8 cellular contexts compared by ENCODE assay signal in the genomic region with DNA sequence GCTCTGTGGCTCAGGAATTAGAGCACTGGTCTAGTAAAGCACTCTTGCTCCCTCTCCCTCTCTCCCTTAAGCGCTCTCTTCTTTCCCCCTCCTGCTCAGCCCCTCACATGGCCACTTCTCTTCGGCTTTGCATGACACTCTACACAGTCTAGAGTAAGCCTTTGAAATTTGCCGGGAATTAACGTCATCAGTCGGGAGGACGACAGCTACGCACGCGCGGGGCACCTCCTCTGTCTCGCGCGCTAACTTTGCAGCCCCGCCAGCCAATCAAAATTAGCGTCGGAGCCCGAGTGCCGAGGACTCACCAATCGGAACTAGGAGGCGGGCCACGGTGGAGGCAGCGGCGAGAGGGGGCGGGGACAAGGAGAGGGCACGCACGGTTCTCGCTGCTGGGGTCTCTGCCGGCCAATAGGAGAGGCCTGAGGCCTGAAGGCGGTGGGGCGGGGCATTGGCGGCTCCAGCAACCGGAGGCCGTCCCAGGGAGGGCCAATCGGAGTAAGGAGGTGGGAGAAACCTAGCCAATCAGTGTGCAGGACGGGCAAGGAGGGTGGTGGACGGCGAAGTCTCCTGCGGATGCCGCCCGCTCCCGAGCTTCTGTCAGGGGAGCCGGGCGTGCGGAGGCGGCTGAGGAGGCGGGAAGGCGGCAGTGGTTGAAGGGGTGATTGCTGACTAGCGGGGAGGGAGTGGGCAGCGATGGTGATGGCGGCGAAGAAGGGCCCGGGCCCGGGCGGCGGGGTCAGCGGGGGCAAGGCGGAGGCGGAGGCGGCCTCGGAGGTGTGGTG.
DNase-seq lines count a peak whose midpoint lies in the region; ATAC-seq and TF ChIP-seq lines count a peak whose summit lies in the region.

A gene with protein sequence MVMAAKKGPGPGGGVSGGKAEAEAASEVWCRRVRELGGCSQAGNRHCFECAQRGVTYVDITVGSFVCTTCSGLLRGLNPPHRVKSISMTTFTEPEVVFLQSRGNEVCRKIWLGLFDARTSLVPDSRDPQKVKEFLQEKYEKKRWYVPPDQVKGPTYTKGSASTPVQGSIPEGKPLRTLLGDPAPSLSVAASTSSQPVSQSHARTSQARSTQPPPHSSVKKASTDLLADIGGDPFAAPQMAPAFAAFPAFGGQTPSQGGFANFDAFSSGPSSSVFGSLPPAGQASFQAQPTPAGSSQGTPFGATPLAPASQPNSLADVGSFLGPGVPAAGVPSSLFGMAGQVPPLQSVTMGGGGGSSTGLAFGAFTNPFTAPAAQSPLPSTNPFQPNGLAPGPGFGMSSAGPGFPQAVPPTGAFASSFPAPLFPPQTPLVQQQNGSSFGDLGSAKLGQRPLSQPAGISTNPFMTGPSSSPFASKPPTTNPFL (plus strand): TSS at position 550 of the 782 bp plus-strand sequence. CDS start 144 bp downstream, at position 694.

- H3K36me3 Mint-ChIP-seq in nephron progenitor cell (ENCODE audit: low read depth): peaks cover 5% of the 10 kb centered on the region

- in situ Hi-C loops in HAP-1 (cut with MboI; ENCODE audit: low sequenced_read_pairs): no loop called here

- no peaks in the 10 kb centered on the region for H4K20me1 ChIP-seq in MM.1S (ENCODE audit: insufficient read depth, low read length)

- H3F3A ChIP-seq in MM.1S (ENCODE audit: insufficient read depth, low read length): peaks cover 5% of the 10 kb centered on the region

- TF ChIP-seq CTCF in MM.1S (IDR thresholded peaks at IDR 0.05; ENCODE audit: low read length) (no peak), nephron progenitor cell (IDR thresholded peaks at IDR 0.05) (no peak)

- H3K9me3 ChIP-seq in ES-I3 (ENCODE audit: control insufficient read depth, insufficient read depth, low read length) (no peaks in the 10 kb centered on the region), HAP-1 (no peaks in the 10 kb centered on the region), MM.1S (replicated peaks; ENCODE audit: insufficient read depth, low read length) (no peaks in the 10 kb centered on the region)

- H3K27ac Mint-ChIP-seq in nephron progenitor cell: peak within 1 kb of the TSS; percentile 13
- peak within 1 kb of the TSS; percentile 97 to 98 for H3K27ac Mint-ChIP-seq in stimulated activated naive CD8-positive, alpha-beta T cell treated with anti-CD3 and anti-CD28 coated beads, Interleukin-15, amount 100 ng/mL, for 72 hours

- DNase-seq in HAP-1 (ENCODE audit: low spot score in 2 of 2): peak; percentile 99 to 100
- DNase-seq in MM.1S: peak; percentile 100
- DNase-seq in SIG-M5 (lab: John Stamatoyannopoulos, UW): peak; percentile 97
- DNase-seq in activated gamma-delta T cell (lab: John Stamatoyannopoulos, UW): peak; percentile 99
- peak; percentile 99 for DNase-seq in fibroblast of the conjunctiva (ENCODE audit: low read depth)
- DNase-seq in nephron progenitor cell: peak; percentile 100
- peak; percentile 100 for DNase-seq in stimulated activated naive CD8-positive, alpha-beta T cell treated with anti-CD3 and anti-CD28 coated beads, Interleukin-15, amount 100 ng/mL, for 72 hours

- H3K36me3 ChIP-seq in ES-I3 (ENCODE audit: insufficient read depth, low read length) (no peaks in the 10 kb centered on the region), HAP-1 (replicated peaks) (no peaks in the 10 kb centered on the region; the same call in 1 of the 2 replicates), MM.1S (replicated peaks; ENCODE audit: insufficient read depth, low read length) (no peaks in the 10 kb centered on the region)

- peak within 1 kb of the TSS; percentile 77 for H3K4me3 Mint-ChIP-seq in nephron progenitor cell
- H3K4me3 Mint-ChIP-seq in stimulated activated naive CD8-positive, alpha-beta T cell treated with anti-CD3 and anti-CD28 coated beads, Interleukin-15, amount 100 ng/mL, for 72 hours: peak within 1 kb of the TSS; percentile 85 to 97

- H3K27me3 ChIP-seq in HAP-1 (ENCODE audit: low read depth) (no peaks in the 10 kb centered on the region), MM.1S (replicated peaks; ENCODE audit: insufficient read depth, low read length) (no peaks in the 10 kb centered on the region)

- peak within 1 kb of the TSS; percentile 46; the same call in 1 of the 2 replicates for H3K27ac ChIP-seq in MM.1S (ENCODE audit: low read length)

- H3K9ac ChIP-seq in ES-I3 (ENCODE audit: low read depth, low read length) (peak within 1 kb of the TSS; percentile 68), MM.1S (ENCODE audit: low read length) (peak within 1 kb of the TSS; percentile 55)

- H3K79me2 ChIP-seq in MM.1S (ENCODE audit: low read length): 0 out of 2 replicates have a peak, but pooled peaks cover 5% of the 10 kb centered on the region

- peak; percentile 94 for ATAC-seq in stimulated activated naive CD8-positive, alpha-beta T cell treated with anti-CD3 and anti-CD28 coated beads, Interleukin-15, amount 100 ng/mL, for 72 hours

- H2AFZ ChIP-seq in MM.1S (ENCODE audit: low read length): peak within 1 kb of the TSS; percentile 95

- peaks cover 39% of the 10 kb centered on the region for H3K4me1 Mint-ChIP-seq in nephron progenitor cell
- peaks cover 54% of the 10 kb centered on the region for H3K4me1 Mint-ChIP-seq in stimulated activated naive CD8-positive, alpha-beta T cell treated with anti-CD3 and anti-CD28 coated beads, Interleukin-15, amount 100 ng/mL, for 72 hours

- H3K4me3 ChIP-seq in HAP-1 (peak within 1 kb of the TSS; percentile 58), MM.1S (ENCODE audit: low read length) (peak within 1 kb of the TSS; percentile 80)

- H3K9me3 Mint-ChIP-seq in nephron progenitor cell: no peaks in the 10 kb centered on the region
- no peaks in the 10 kb centered on the region for H3K9me3 Mint-ChIP-seq in stimulated activated naive CD8-positive, alpha-beta T cell treated with anti-CD3 and anti-CD28 coated beads, Interleukin-15, amount 100 ng/mL, for 72 hours

- peaks cover 24% of the 10 kb centered on the region for H3K4me1 ChIP-seq in ES-I3 (ENCODE audit: insufficient read depth, low read length)
- H3K4me1 ChIP-seq in HAP-1: peaks cover 18% of the 10 kb centered on the region
- H3K4me1 ChIP-seq in MM.1S (ENCODE audit: low read length): peaks cover 4% of the 10 kb centered on the region; the same call in 1 of the 2 replicates

- no peaks in the 10 kb centered on the region for H3K9me2 ChIP-seq in MM.1S (replicated peaks; ENCODE audit: insufficient read depth, low read length)

- peaks cover 36% of the 10 kb centered on the region for H3K27me3 Mint-ChIP-seq in nephron progenitor cell (ENCODE audit: low read depth, poor library complexity)
- H3K27me3 Mint-ChIP-seq in stimulated activated naive CD8-positive, alpha-beta T cell treated with anti-CD3 and anti-CD28 coated beads, Interleukin-15, amount 100 ng/mL, for 72 hours: no peaks in the 10 kb centered on the region

- H3K4me2 ChIP-seq in MM.1S (ENCODE audit: low read depth, low read length): peak within 1 kb of the TSS; percentile 97

Comparison
In these comparisons a context has a peak if more than half of its experiments do, and no peak if none do; other contexts are left out.
1. Peak in every context shown above with its lines: DNase-seq, ATAC-seq, H3K4me3 ChIP-seq and H3K27ac ChIP-seq.